Comparison of ENCODE assay signal across 8 cellular contexts in genomic region chr17:40548982-40549680, GRCh38. TPM values are rescaled to one million over a fixed set of nuclear protein-coding genes. Genes with fewer than 3 reads are reported as not detected.
A peak's percentile ranks its signal among the peaks of the same experiment; 100 is the strongest.
DNase-seq lines count a peak whose midpoint lies in the region; ATAC-seq and TF ChIP-seq lines count a peak whose summit lies in the region.

No MANE protein-coding gene starts in this region.

- no peak for TF ChIP-seq RAD21 in SK-N-SH (IDR thresholded peaks at IDR 0.05; ENCODE audit: low read length)

- no peaks in the 10 kb centered on the region for H3K79me2 ChIP-seq in SK-N-SH (ENCODE audit: insufficient read depth)

- CTCF ChIA-PET in SK-N-SH (lab: Yijun Ruan, JAX) = interaction anchor here (0.7 to 16.9 kb wide), 10 partner anchors 10 to 194 kb away, joined by 3 to 202 read pairs (median 4); partner anchors contain the start of gene IGFBP4

- no peaks in the 10 kb centered on the region for H3K36me3 ChIP-seq in SK-N-SH (replicated peaks in 1 of 2; ENCODE audit: control insufficient read depth in 1 of 2, insufficient read depth in 2 of 2, low read length in 1 of 2)

- POLR2A ChIA-PET in SK-N-SH (lab: Yijun Ruan, JAX) = interaction anchor here (0.6 to 1.4 kb wide), 5 partner anchors 9 to 198 kb away, joined by 3 to 4 read pairs (median 4); no protein-coding TSS in a partner anchor

- peak overlapping the region in 1 of 2 experiments; percentile 96; a peak in 2 of 4 replicates for H3K27ac ChIP-seq in SK-N-SH (ENCODE audit: low read depth in 2 of 2, low read length in 1 of 2)
- peak overlapping the region; percentile 73 for H3K27ac ChIP-seq in VCaP

- H3K36me3 Mint-ChIP-seq in progenitor cell of endocrine pancreas (ENCODE audit: insufficient read depth) = no peaks in the 10 kb centered on the region

- no peaks in the 10 kb centered on the region for H3K27me3 ChIP-seq in SK-N-SH (ENCODE audit: insufficient read depth)

- no peak overlapping the region for H3K27ac Mint-ChIP-seq in progenitor cell of endocrine pancreas

- no peak for TF ChIP-seq EP300 in SK-N-SH (IDR thresholded peaks at IDR 0.05; ENCODE audit: borderline replicate concordance in 1 of 2, low read depth in 1 of 2, low read length in 1 of 2)

- H3K9me2 ChIP-seq in SK-N-SH = no peaks in the 10 kb centered on the region

- DNase-seq in SK-N-SH = peak; percentile 47
- DNase-seq in fibroblast of gingiva (ENCODE audit: low read depth) = peak; percentile 100
- peak; percentile 8 for DNase-seq in progenitor cell of endocrine pancreas (ENCODE audit: low spot score, unreplicated experiment)
- DNase-seq in dedifferentiated amniotic fluid mesenchymal stem cell (ENCODE audit: extremely low spot score) = no peak
- DNase-seq in MV-4-11 (lab: John Stamatoyannopoulos, UW) = no peak

- no peaks in the 10 kb centered on the region for H4K20me1 ChIP-seq in SK-N-SH (ENCODE audit: insufficient read depth)

- no peak for TF ChIP-seq CTCF in SK-N-SH (IDR thresholded peaks at IDR 0.05)
- TF ChIP-seq CTCF in VCaP (conservative IDR thresholded peaks at IDR 0.05) = no peak
- TF ChIP-seq CTCF in progenitor cell of endocrine pancreas (IDR thresholded peaks at IDR 0.05; ENCODE audit: unreplicated experiment) = no peak

- 57% methylated on average over 9 of the region's 9 CpGs for WGBS in SK-N-SH (ENCODE audit: low lambda C conversion rate)

- no peak overlapping the region for H3K9ac ChIP-seq in SK-N-SH

- H3K4me2 ChIP-seq in SK-N-SH = no peak overlapping the region

- no peaks in the 10 kb centered on the region for H3K9me3 Mint-ChIP-seq in progenitor cell of endocrine pancreas (ENCODE audit: low read depth)

- ATAC-seq in SK-N-SH treated with all-trans-retinoic acid at 6 μM for 48 hours = no peak; the same call in 2 of the 3 replicates
- ATAC-seq in HG03378 (IDR thresholded peaks at IDR 0.05; ENCODE audit: unreplicated experiment) = no peak

- H3K9me3 ChIP-seq in SK-N-SH = no peaks in the 10 kb centered on the region

- H3K4me1 Mint-ChIP-seq in progenitor cell of endocrine pancreas (ENCODE audit: low read depth) = peaks cover 25% of the 10 kb centered on the region

- H2AFZ ChIP-seq in SK-N-SH (ENCODE audit: low read depth) = no peak overlapping the region; the same call in 1 of the 2 replicates

- no peak overlapping the region for H3K4me3 Mint-ChIP-seq in progenitor cell of endocrine pancreas (ENCODE audit: low read depth)

- peaks cover 17% of the 10 kb centered on the region for H3F3A ChIP-seq in SK-N-SH (replicated peaks; ENCODE audit: insufficient read depth)

- peaks cover 7% of the 10 kb centered on the region for H3K27me3 Mint-ChIP-seq in progenitor cell of endocrine pancreas

- H3K4me1 ChIP-seq in SK-N-SH (ENCODE audit: control insufficient read depth in 1 of 2, insufficient read depth in 2 of 2, low read depth in 1 of 2, low read length in 1 of 2) = peaks cover 15 to 64% of the 10 kb centered on the region in 2 experiments; a peak in 3 of 4 replicates

- no peak overlapping the region for H3K4me3 ChIP-seq in SK-N-SH (ENCODE audit: low read depth in 2 of 2, low read length in 1 of 2)

TF ChIP-seq in SK-N-SH, 30 proteins besides CTCF, POLR2A, EP300 and RAD21 (continues in another document):
- TF ChIP-seq YY1 (IDR thresholded peaks at IDR 0.05; ENCODE audit: low read depth) (no peak), ELF1 (IDR thresholded peaks at IDR 0.05) (no peak), MXI1 (IDR thresholded peaks at IDR 0.05; ENCODE audit: low read depth, low read length) (no peak), TCF12 (IDR thresholded peaks at IDR 0.05) (no peak), IRF3 (IDR thresholded peaks at IDR 0.05; ENCODE audit: low read depth, low read length) (no peak), FOXJ3 (CRISPR knock-in tag; IDR thresholded peaks at IDR 0.05) (no peak), FOSL2 (IDR thresholded peaks at IDR 0.05; ENCODE audit: borderline replicate concordance, low read depth) (no peak), SIN3A (IDR thresholded peaks at IDR 0.05; ENCODE audit: borderline replicate concordance, low read depth, low read length) (no peak), ZBTB33 (IDR thresholded peaks at IDR 0.05; ENCODE audit: borderline replicate concordance, low read depth) (no peak), EZH2phosphoT487 (IDR thresholded peaks at IDR 0.05; ENCODE audit: borderline replicate concordance, low read depth) (no peak), JUND (IDR thresholded peaks at IDR 0.05) (no peak), RXRA (IDR thresholded peaks at IDR 0.05; ENCODE audit: borderline replicate concordance, low read depth) (no peak)

TF ChIP-seq in SK-N-SH treated with all-trans-retinoic acid at 6 μM for 48 hours, 23 proteins besides CTCF, POLR2A, EP300 and RAD21:
- no peak for TF ChIP-seq ZNF70 (CRISPR knock-in tag; IDR thresholded peaks at IDR 0.05)
- no peak for TF ChIP-seq CSRNP3 (CRISPR knock-in tag; IDR thresholded peaks at IDR 0.05)
- TF ChIP-seq OSR1 (CRISPR knock-in tag; IDR thresholded peaks at IDR 0.05) = no peak
- TF ChIP-seq RARB (CRISPR knock-in tag; IDR thresholded peaks at IDR 0.05) = no peak
- TF ChIP-seq TOX (CRISPR knock-in tag; IDR thresholded peaks at IDR 0.05; ENCODE audit: borderline replicate concordance) = no peak
- TF ChIP-seq ZC3H10 (CRISPR knock-in tag; IDR thresholded peaks at IDR 0.05) = no peak

RNA-seq across cellular contexts. Expression of gene CCR7, which starts 16.1 kb away (rescaled TPM):
- polyA plus RNA-seq in SK-N-SH (2012; rRNA removed) = not detected in 2 replicates
- polyA plus RNA-seq in SK-N-SH (2012; cell fraction: cytosol; rRNA removed) = 0.03 and 0.05 TPM in 2 replicates
- 0.02 TPM in 1 of 2 replicates, not detected in the other for polyA plus RNA-seq in SK-N-SH (2012; cell fraction: nucleus; rRNA removed)
- total RNA-seq in progenitor cell of endocrine pancreas = not detected in 2 replicates

RNA-seq across cellular contexts. Expression of gene TNS4, which starts 47.7 kb away (rescaled TPM):
- not detected in 2 replicates for polyA plus RNA-seq in SK-N-SH (2012; rRNA removed)
- 0.01 TPM in 1 of 2 replicates, not detected in the other for polyA plus RNA-seq in SK-N-SH (2012; cell fraction: cytosol; rRNA removed)
- 0.02 TPM in 1 of 2 replicates, not detected in the other for polyA plus RNA-seq in SK-N-SH (2012; cell fraction: nucleus; rRNA removed)
- not detected in 2 replicates for total RNA-seq in progenitor cell of endocrine pancreas

Comparison
In these comparisons a context has a peak if more than half of its experiments do, and no peak if none do; other contexts are left out.
1. DNase-seq: peak in SK-N-SH (single experiment), fibroblast of gingiva (single experiment) and progenitor cell of endocrine pancreas (single experiment); none in dedifferentiated amniotic fluid mesenchymal stem cell (single experiment) and MV-4-11 (single experiment).